Comparison of ENCODE assay signal across 19 cellular contexts in genomic region chr10:109427421-109427820, GRCh38.
DNase-seq lines count a peak whose midpoint lies in the region; ATAC-seq, FAIRE-seq and TF ChIP-seq lines count a peak whose summit lies in the region.
"Had no signal": no experiment of that assay in that cellular context is flagged by ENCODE, and none has a peak within 500 bp of the region (broad histone marks: within the 10 kb centered on the region; RNA-seq: fewer than 3 reads in every experiment).

No MANE protein-coding gene starts in this region.

- H3K36me3 ChIP-seq in PC-3 (ENCODE audit: low read depth, low read length) (no peaks in the 10 kb centered on the region), neural progenitor cell (no peaks in the 10 kb centered on the region)
- H3K36me3 ChIP-seq: stomach had no signal

- FAIRE-seq in D721Med (lab: Jason Lieb, UNC), result no peak

- CTCF ChIA-PET in PC-3 (lab: Charles Lee), result no interaction called here

- TF ChIP-seq CTCF in D721Med (IDR thresholded peaks at IDR 0.05; ENCODE audit: insufficient read depth, missing control alignments), result peak; percentile 38
- peak; percentile 58 for TF ChIP-seq CTCF in PC-3 (conservative IDR thresholded peaks at IDR 0.05; ENCODE audit: low read depth, low read length)
- peak; percentile 56 for TF ChIP-seq CTCF in epithelial cell of proximal tubule (conservative IDR thresholded peaks at IDR 0.05; ENCODE audit: low read depth, low read length)
- peak; percentile 42 for TF ChIP-seq CTCF in neural progenitor cell (IDR thresholded peaks at IDR 0.05)

- H3K27me3 ChIP-seq in PC-3 (ENCODE audit: low read length), result no peaks in the 10 kb centered on the region
- H3K27me3 ChIP-seq in neural progenitor cell, result no peaks in the 10 kb centered on the region
- H3K27me3 ChIP-seq: stomach had no signal

- H3K4me1 ChIP-seq in PC-3 (ENCODE audit: insufficient read depth, low read length) (peaks cover 41% of the 10 kb centered on the region), neural progenitor cell (peaks cover 16% of the 10 kb centered on the region)
- H3K4me1 ChIP-seq: stomach had no signal

- H3K4me1 Mint-ChIP-seq in neural progenitor cell, result peaks cover 38% of the 10 kb centered on the region

- no peak overlapping the region for H3K27ac Mint-ChIP-seq in neural progenitor cell
- H3K27ac Mint-ChIP-seq: activated T-helper 1 cell treated with anti-CD3 and anti-CD28 coated beads, Interleukin-12 subunit alpha, Interleukin-12 subunit beta, Interleukin-2, Interleukin-4 antibody, amounts not matched to agents 30 ng/mL and 10 ng/mL and 1 ng/mL, durations not matched to agents 14 hours and 24 hours and 36 hours; effector memory CD8-positive, alpha-beta T cell; T-helper 1 cell treated with Interleukin-12 subunit alpha and Interleukin-12 subunit beta and Interleukin-4 antibody, amounts not matched to agents 30 μg/mL and 1 μg/mL, for 36 hours had no signal

- H3K4me2 ChIP-seq in PC-3 (ENCODE audit: low read length), result no peak overlapping the region
- peak overlapping the region; percentile 28 for H3K4me2 ChIP-seq in neural progenitor cell
- H3K4me2 ChIP-seq: PC-9 had no signal

- intact Hi-C loops in PC-3 (cut with micrococcal nuclease), result loop anchor here (1.0 to 5.0 kb wide), 2 partner anchors 515 to 636 kb away; no protein-coding TSS in a partner anchor

- POLR2A ChIA-PET in PC-3 (lab: Charles Lee; ENCODE audit: unreplicated experiment), result no interaction called here

- no peak overlapping the region for H3K27ac ChIP-seq in PC-3 (ENCODE audit: low read length)
- H3K27ac ChIP-seq in neural progenitor cell, result no peak overlapping the region
- H3K27ac ChIP-seq: PC-9, stomach had no signal

- no TSS peak for BruUV-seq in PC-3 (replicated peaks; lab: Mats Ljungman, UMichigan)

- no peak for DNase-seq in D721Med (ENCODE audit: insufficient read length, low spot score)
- peak; percentile 57 for DNase-seq in PC-3
- no peak for DNase-seq in epithelial cell of proximal tubule (ENCODE audit: low read depth)
- no peak for DNase-seq in neural progenitor cell (ENCODE audit: low spot score)
- no peak for DNase-seq in UCSD-AML1 (lab: John Stamatoyannopoulos, UW; ENCODE audit: unreplicated experiment)
- DNase-seq in NCI-H1105 (lab: John Stamatoyannopoulos, UW), result no peak
- DNase-seq: activated CD4-positive, alpha-beta T cell treated with anti-CD3 and anti-CD28 coated beads, Interleukin-2, amount 50 U/mL, for 1 hour; aorta; effector memory CD8-positive, alpha-beta T cell; glutamatergic neuron; left colon; NCI-H1092 treated with DMSO at 0.1 percent for 48 hours; NCI-H446 treated with DMSO at 0.1 percent for 48 hours; PC-9; stomach had no signal

- H2AFZ ChIP-seq in PC-3 (ENCODE audit: low read length) (no peak overlapping the region), neural progenitor cell (replicated peaks) (peak overlapping the region; percentile 19)
- H2AFZ ChIP-seq: PC-9 had no signal

- no peaks in the 10 kb centered on the region for H3K27me3 Mint-ChIP-seq in neural progenitor cell (ENCODE audit: insufficient read depth, low read depth)
- H3K27me3 Mint-ChIP-seq: effector memory CD8-positive, alpha-beta T cell had no signal

- H4K20me1 ChIP-seq in PC-3 (ENCODE audit: low read length) (no peaks in the 10 kb centered on the region), neural progenitor cell (ENCODE audit: low read depth) (no peaks in the 10 kb centered on the region)

- no peaks in the 10 kb centered on the region for H3K9me2 ChIP-seq in PC-3 (replicated peaks; ENCODE audit: low read length)

- no peaks in the 10 kb centered on the region for H3K36me3 Mint-ChIP-seq in neural progenitor cell

- ATAC-seq in PC-3 (0 out of 2 replicates have a peak, but pooled peaks have one; percentile 18), GM19395 (IDR thresholded peaks at IDR 0.05; ENCODE audit: unreplicated experiment) (no peak), HG03439 (IDR thresholded peaks at IDR 0.05; ENCODE audit: unreplicated experiment) (no peak)
- ATAC-seq: effector memory CD8-positive, alpha-beta T cell; left colon had no signal

- H3K4me3 ChIP-seq in PC-3 (ENCODE audit: low read length) (no peak overlapping the region), epithelial cell of proximal tubule (ENCODE audit: low read depth, low read length) (no peak overlapping the region), neural progenitor cell (no peak overlapping the region)
- H3K4me3 ChIP-seq: PC-9, stomach had no signal

- H3K79me2 ChIP-seq in PC-3 (ENCODE audit: low read length) (no peaks in the 10 kb centered on the region), neural progenitor cell (ENCODE audit: low read depth) (no peaks in the 10 kb centered on the region)

- H3K9ac ChIP-seq in PC-3 (ENCODE audit: low read length), result no peak overlapping the region
- no peak overlapping the region for H3K9ac ChIP-seq in neural progenitor cell

- H3K4me3 Mint-ChIP-seq in neural progenitor cell, result no peak overlapping the region
- H3K4me3 Mint-ChIP-seq: activated T-helper 1 cell treated with anti-CD3 and anti-CD28 coated beads, Interleukin-12 subunit alpha, Interleukin-12 subunit beta, Interleukin-2, Interleukin-4 antibody, amounts not matched to agents 30 ng/mL and 10 ng/mL and 1 ng/mL, durations not matched to agents 14 hours and 24 hours and 36 hours; effector memory CD8-positive, alpha-beta T cell; T-helper 1 cell treated with Interleukin-12 subunit alpha and Interleukin-12 subunit beta and Interleukin-4 antibody, amounts not matched to agents 30 μg/mL and 1 μg/mL, for 36 hours had no signal

- H3F3A ChIP-seq in PC-3 (ENCODE audit: low read length, unreplicated experiment) (no peaks in the 10 kb centered on the region), neural progenitor cell (ENCODE audit: low read depth) (peaks cover 9% of the 10 kb centered on the region)

- no peaks in the 10 kb centered on the region for H3K9me3 ChIP-seq in PC-3 (ENCODE audit: low read length)
- H3K9me3 ChIP-seq in neural progenitor cell (ENCODE audit: low read depth), result no peaks in the 10 kb centered on the region
- H3K9me3 ChIP-seq: stomach had no signal

- H3K9me3 Mint-ChIP-seq in neural progenitor cell, result no peaks in the 10 kb centered on the region
- H3K9me3 Mint-ChIP-seq: activated T-helper 1 cell treated with anti-CD3 and anti-CD28 coated beads, Interleukin-12 subunit alpha, Interleukin-12 subunit beta, Interleukin-2, Interleukin-4 antibody, amounts not matched to agents 30 ng/mL and 10 ng/mL and 1 ng/mL, durations not matched to agents 14 hours and 24 hours and 36 hours; T-helper 1 cell treated with Interleukin-12 subunit alpha and Interleukin-12 subunit beta and Interleukin-4 antibody, amounts not matched to agents 30 μg/mL and 1 μg/mL, for 36 hours had no signal
